Comparison of ENCODE assay signal across 2 cellular contexts in the genomic region with DNA sequence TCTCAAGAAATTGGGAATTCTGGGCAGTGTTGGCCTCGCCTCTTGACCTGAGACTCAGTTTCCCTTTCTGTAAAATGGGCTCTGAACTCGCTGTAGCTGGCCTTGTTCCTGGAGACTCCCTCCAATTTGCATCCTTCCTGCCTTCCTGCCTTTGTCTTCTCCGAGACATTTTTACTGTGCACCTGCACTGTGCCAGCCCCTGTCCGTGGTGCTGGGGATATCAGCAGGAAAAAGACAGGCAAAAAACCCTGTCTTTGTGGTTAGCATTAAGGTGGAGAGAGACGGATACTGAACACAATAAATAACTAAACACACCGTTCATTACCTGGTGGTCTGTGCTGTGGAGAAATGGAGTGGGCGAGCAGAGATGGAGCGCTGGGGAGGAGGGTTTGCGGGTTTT.
A peak's percentile ranks its signal among the peaks of the same experiment; 100 is the strongest.
TF ChIP-seq lines count a peak whose summit lies in the region.

No MANE protein-coding gene starts in this region.

TF ChIP-seq in GM23338, 12 proteins besides CTCF, POLR2A, EP300 and RAD21 (continued from another document):
- TF ChIP-seq, protein P1, sequence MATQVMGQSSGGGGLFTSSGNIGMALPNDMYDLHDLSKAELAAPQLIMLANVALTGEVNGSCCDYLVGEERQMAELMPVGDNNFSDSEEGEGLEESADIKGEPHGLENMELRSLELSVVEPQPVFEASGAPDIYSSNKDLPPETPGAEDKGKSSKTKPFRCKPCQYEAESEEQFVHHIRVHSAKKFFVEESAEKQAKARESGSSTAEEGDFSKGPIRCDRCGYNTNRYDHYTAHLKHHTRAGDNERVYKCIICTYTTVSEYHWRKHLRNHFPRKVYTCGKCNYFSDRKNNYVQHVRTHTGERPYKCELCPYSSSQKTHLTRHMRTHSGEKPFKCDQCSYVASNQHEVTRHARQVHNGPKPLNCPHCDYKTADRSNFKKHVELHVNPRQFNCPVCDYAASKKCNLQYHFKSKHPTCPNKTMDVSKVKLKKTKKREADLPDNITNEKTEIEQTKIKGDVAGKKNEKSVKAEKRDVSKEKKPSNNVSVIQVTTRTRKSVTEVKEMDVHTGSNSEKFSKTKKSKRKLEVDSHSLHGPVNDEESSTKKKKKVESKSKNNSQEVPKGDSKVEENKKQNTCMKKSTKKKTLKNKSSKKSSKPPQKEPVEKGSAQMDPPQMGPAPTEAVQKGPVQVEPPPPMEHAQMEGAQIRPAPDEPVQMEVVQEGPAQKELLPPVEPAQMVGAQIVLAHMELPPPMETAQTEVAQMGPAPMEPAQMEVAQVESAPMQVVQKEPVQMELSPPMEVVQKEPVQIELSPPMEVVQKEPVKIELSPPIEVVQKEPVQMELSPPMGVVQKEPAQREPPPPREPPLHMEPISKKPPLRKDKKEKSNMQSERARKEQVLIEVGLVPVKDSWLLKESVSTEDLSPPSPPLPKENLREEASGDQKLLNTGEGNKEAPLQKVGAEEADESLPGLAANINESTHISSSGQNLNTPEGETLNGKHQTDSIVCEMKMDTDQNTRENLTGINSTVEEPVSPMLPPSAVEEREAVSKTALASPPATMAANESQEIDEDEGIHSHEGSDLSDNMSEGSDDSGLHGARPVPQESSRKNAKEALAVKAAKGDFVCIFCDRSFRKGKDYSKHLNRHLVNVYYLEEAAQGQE (IDR thresholded peaks at IDR 0.05; ENCODE audit: unreplicated experiment) = peak; percentile 80

TF ChIP-seq in SK-N-SH treated with all-trans-retinoic acid at 6 μM for 48 hours, 23 proteins besides CTCF, POLR2A, EP300 and RAD21 (continued from another document):
- TF ChIP-seq, protein P2, sequence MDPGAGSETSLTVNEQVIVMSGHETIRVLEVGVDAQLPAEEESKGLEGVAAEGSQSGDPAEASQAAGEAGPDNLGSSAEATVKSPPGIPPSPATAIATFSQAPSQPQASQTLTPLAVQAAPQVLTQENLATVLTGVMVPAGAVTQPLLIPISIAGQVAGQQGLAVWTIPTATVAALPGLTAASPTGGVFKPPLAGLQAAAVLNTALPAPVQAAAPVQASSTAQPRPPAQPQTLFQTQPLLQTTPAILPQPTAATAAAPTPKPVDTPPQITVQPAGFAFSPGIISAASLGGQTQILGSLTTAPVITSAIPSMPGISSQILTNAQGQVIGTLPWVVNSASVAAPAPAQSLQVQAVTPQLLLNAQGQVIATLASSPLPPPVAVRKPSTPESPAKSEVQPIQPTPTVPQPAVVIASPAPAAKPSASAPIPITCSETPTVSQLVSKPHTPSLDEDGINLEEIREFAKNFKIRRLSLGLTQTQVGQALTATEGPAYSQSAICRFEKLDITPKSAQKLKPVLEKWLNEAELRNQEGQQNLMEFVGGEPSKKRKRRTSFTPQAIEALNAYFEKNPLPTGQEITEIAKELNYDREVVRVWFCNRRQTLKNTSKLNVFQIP (CRISPR knock-in tag; IDR thresholded peaks at IDR 0.05; ENCODE audit: borderline replicate concordance, low read depth) = no peak
- TF ChIP-seq BACH2 (CRISPR knock-in tag; IDR thresholded peaks at IDR 0.05; ENCODE audit: borderline replicate concordance) (no peak), ZC3H10 (CRISPR knock-in tag; IDR thresholded peaks at IDR 0.05) (no peak), ZFP30 (CRISPR knock-in tag; IDR thresholded peaks at IDR 0.05) (no peak), ISL1 (CRISPR knock-in tag; IDR thresholded peaks at IDR 0.05) (no peak), TCF4 (CRISPR knock-in tag; IDR thresholded peaks at IDR 0.05; ENCODE audit: borderline replicate concordance) (no peak), RARB (CRISPR knock-in tag; IDR thresholded peaks at IDR 0.05) (no peak), ESRRG (CRISPR knock-in tag; IDR thresholded peaks at IDR 0.05) (no peak)
- TF ChIP-seq, protein P3, sequence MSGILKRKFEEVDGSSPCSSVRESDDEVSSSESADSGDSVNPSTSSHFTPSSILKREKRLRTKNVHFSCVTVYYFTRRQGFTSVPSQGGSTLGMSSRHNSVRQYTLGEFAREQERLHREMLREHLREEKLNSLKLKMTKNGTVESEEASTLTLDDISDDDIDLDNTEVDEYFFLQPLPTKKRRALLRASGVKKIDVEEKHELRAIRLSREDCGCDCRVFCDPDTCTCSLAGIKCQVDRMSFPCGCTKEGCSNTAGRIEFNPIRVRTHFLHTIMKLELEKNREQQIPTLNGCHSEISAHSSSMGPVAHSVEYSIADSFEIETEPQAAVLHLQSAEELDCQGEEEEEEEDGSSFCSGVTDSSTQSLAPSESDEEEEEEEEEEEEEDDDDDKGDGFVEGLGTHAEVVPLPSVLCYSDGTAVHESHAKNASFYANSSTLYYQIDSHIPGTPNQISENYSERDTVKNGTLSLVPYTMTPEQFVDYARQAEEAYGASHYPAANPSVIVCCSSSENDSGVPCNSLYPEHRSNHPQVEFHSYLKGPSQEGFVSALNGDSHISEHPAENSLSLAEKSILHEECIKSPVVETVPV (CRISPR knock-in tag; IDR thresholded peaks at IDR 0.05) = no peak
- TF ChIP-seq, protein P4, sequence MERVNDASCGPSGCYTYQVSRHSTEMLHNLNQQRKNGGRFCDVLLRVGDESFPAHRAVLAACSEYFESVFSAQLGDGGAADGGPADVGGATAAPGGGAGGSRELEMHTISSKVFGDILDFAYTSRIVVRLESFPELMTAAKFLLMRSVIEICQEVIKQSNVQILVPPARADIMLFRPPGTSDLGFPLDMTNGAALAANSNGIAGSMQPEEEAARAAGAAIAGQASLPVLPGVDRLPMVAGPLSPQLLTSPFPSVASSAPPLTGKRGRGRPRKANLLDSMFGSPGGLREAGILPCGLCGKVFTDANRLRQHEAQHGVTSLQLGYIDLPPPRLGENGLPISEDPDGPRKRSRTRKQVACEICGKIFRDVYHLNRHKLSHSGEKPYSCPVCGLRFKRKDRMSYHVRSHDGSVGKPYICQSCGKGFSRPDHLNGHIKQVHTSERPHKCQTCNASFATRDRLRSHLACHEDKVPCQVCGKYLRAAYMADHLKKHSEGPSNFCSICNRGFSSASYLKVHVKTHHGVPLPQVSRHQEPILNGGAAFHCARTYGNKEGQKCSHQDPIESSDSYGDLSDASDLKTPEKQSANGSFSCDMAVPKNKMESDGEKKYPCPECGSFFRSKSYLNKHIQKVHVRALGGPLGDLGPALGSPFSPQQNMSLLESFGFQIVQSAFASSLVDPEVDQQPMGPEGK (CRISPR knock-in tag; IDR thresholded peaks at IDR 0.05; ENCODE audit: borderline replicate concordance) = no peak
- TF ChIP-seq, protein P5, sequence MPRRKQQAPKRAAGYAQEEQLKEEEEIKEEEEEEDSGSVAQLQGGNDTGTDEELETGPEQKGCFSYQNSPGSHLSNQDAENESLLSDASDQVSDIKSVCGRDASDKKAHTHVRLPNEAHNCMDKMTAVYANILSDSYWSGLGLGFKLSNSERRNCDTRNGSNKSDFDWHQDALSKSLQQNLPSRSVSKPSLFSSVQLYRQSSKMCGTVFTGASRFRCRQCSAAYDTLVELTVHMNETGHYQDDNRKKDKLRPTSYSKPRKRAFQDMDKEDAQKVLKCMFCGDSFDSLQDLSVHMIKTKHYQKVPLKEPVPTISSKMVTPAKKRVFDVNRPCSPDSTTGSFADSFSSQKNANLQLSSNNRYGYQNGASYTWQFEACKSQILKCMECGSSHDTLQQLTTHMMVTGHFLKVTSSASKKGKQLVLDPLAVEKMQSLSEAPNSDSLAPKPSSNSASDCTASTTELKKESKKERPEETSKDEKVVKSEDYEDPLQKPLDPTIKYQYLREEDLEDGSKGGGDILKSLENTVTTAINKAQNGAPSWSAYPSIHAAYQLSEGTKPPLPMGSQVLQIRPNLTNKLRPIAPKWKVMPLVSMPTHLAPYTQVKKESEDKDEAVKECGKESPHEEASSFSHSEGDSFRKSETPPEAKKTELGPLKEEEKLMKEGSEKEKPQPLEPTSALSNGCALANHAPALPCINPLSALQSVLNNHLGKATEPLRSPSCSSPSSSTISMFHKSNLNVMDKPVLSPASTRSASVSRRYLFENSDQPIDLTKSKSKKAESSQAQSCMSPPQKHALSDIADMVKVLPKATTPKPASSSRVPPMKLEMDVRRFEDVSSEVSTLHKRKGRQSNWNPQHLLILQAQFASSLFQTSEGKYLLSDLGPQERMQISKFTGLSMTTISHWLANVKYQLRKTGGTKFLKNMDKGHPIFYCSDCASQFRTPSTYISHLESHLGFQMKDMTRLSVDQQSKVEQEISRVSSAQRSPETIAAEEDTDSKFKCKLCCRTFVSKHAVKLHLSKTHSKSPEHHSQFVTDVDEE (CRISPR knock-in tag; IDR thresholded peaks at IDR 0.05) = no peak
